Comparison of ENCODE assay signal across 17 cellular contexts in genomic region chr6:156583083-156583482, GRCh38.
"Had no signal": no experiment of that assay in that cellular context is flagged by ENCODE, and none has a peak within 500 bp of the region (broad histone marks: within the 10 kb centered on the region; RNA-seq: fewer than 3 reads in every experiment).

No MANE protein-coding gene starts in this region.

- H3K4me2 ChIP-seq: KMS-11 had no signal

- FAIRE-seq: HTR-8/SVneo, K562, RCC 7860 had no signal

- H3K27me3 ChIP-seq: SJSA1 had no signal

- H3K27ac Mint-ChIP-seq: IgD-negative memory B cell had no signal

- H3K4me3 ChIP-seq: K562, SJSA1, SK-N-MC had no signal

- H3K36me3 ChIP-seq: SJSA1 had no signal

- H3K4me1 ChIP-seq: SJSA1 had no signal

- H3K27ac ChIP-seq: HL-60, KMS-11, SJSA1, SK-N-MC had no signal

- ATAC-seq: K562 had no signal

- DNase-seq: Kasumi-1, MV-4-11, NCI-H1048, NCI-H226, NCI-H446, NCI-H524 treated with DMSO at 0.1 percent for 48 hours, NCI-H82, Right ventricle myocardium superior, SIG-M5 had no signal

- H3K9ac ChIP-seq: KMS-11 had no signal
